Comparison of ENCODE assay signal across 14 cellular contexts in genomic region chr12:26109343-26109841, GRCh38. TPM values are rescaled to one million over a fixed set of nuclear protein-coding genes. Genes with fewer than 3 reads are reported as not detected.
DNase-seq lines count a peak whose midpoint lies in the region; ATAC-seq and TF ChIP-seq lines count a peak whose summit lies in the region.
"Had no signal": no experiment of that assay in that cellular context is flagged by ENCODE, and none has a peak within 500 bp of the region (broad histone marks: within the 10 kb centered on the region; RNA-seq: fewer than 3 reads in every experiment).

No MANE protein-coding gene starts in this region.

- no peak overlapping the region for H3K4me2 ChIP-seq in GM23248 (ENCODE audit: unreplicated experiment)

- ATAC-seq in body of pancreas (no peak), HG02623 (IDR thresholded peaks at IDR 0.05; ENCODE audit: unreplicated experiment) (no peak), HG03442 (IDR thresholded peaks at IDR 0.05; ENCODE audit: unreplicated experiment) (no peak)
- ATAC-seq: activated naive CD4-positive, alpha-beta T cell treated with anti-CD3 and anti-CD28 coated beads, Interleukin-2, amount 50 U/mL, for 72 hours; HCT116 had no signal

- in situ Hi-C loops in GM23248 (cut with MboI) = no loop called here

- TF ChIP-seq CTCF in body of pancreas (IDR thresholded peaks at IDR 0.05) = no peak
- no peak for TF ChIP-seq CTCF in suprapubic skin (IDR thresholded peaks at IDR 0.05)

- H3K9ac ChIP-seq in GM23248 = no peak overlapping the region

- no peaks in the 10 kb centered on the region for H3K9me2 ChIP-seq in GM23248 (ENCODE audit: insufficient read depth)

- H3F3A ChIP-seq in GM23248 (ENCODE audit: insufficient read depth) = peaks cover 6% of the 10 kb centered on the region; the same call in 1 of the 2 replicates

- H3K27me3 ChIP-seq in body of pancreas = no peaks in the 10 kb centered on the region
- H3K27me3 ChIP-seq in suprapubic skin = no peaks in the 10 kb centered on the region
- no peaks in the 10 kb centered on the region for H3K27me3 ChIP-seq in GM23248 (replicated peaks; ENCODE audit: insufficient read depth)
- H3K27me3 ChIP-seq: SJSA1 had no signal

- H2AFZ ChIP-seq in GM23248 = no peak overlapping the region

- H3K4me1 ChIP-seq in body of pancreas (peaks cover 30% of the 10 kb centered on the region), suprapubic skin (peaks cover 23% of the 10 kb centered on the region), GM23248 (ENCODE audit: insufficient read depth) (peaks cover 4% of the 10 kb centered on the region; the same call in 1 of the 2 replicates)

- no peak overlapping the region for H3K4me3 ChIP-seq in body of pancreas
- H3K4me3 ChIP-seq in suprapubic skin = no peak overlapping the region
- H3K4me3 ChIP-seq in GM23248 = no peak overlapping the region
- H3K4me3 ChIP-seq: SJSA1, skin epidermis had no signal

- 50 to 61% methylated on average over 10 of the region's 10 CpGs for WGBS in body of pancreas, 2 donors
- WGBS in suprapubic skin = 73% methylated on average over 10 of the region's 10 CpGs
- 60 to 64% methylated on average over 10 of the region's 10 CpGs for WGBS in GM23248 (ENCODE audit: low coverage in 1 of 2, low lambda C conversion rate in 2 of 2, missing lambda C conversion rate in 2 of 2), 2 experiments

- no peak for TF ChIP-seq EP300 in suprapubic skin (IDR thresholded peaks at IDR 0.05)

- no peaks in the 10 kb centered on the region for H3K36me3 ChIP-seq in body of pancreas (replicated peaks in 1 of 2; ENCODE audit: insufficient read depth in 1 of 2, low read depth in 2 of 2)
- H3K36me3 ChIP-seq in suprapubic skin = no peaks in the 10 kb centered on the region
- H3K36me3 ChIP-seq in GM23248 (ENCODE audit: low read depth) = no peaks in the 10 kb centered on the region
- H3K36me3 ChIP-seq: SJSA1, WERI-Rb-1 had no signal

- H3K27ac ChIP-seq in body of pancreas (peak overlapping the region in 3 of 4 donors; percentile 27 to 60 (median 60)), suprapubic skin (peak overlapping the region; percentile 54), GM23248 (no peak overlapping the region)
- H3K27ac ChIP-seq: SJSA1, WERI-Rb-1 had no signal

- intact Hi-C loops in body of pancreas (cut with DNase I) = no loop called here

- no peaks in the 10 kb centered on the region for H3K79me2 ChIP-seq in GM23248 (ENCODE audit: insufficient read depth)

- H4K20me1 ChIP-seq in GM23248 (ENCODE audit: insufficient read depth) = no peaks in the 10 kb centered on the region

- H3K9me3 ChIP-seq in body of pancreas = no peaks in the 10 kb centered on the region
- no peaks in the 10 kb centered on the region for H3K9me3 ChIP-seq in suprapubic skin
- no peaks in the 10 kb centered on the region for H3K9me3 ChIP-seq in GM23248 (ENCODE audit: low read depth)
- H3K9me3 ChIP-seq: Caco-2, SJSA1 had no signal

- no peak for TF ChIP-seq POLR2A in body of pancreas (IDR thresholded peaks at IDR 0.05)
- no peak for TF ChIP-seq POLR2A in suprapubic skin (IDR thresholded peaks at IDR 0.05)

- DNase-seq in NCI-H2171 treated with DMSO at 0.1 percent for 48 hours (lab: John Stamatoyannopoulos, UW) (peak; percentile 46), NCI-H2171 (lab: John Stamatoyannopoulos, UW) (no peak), body of pancreas (peak; percentile 31 to 76 (median 40)), left kidney (ENCODE audit: low read depth, low spot score) (peak; percentile 90), suprapubic skin (ENCODE audit: low spot score in 2 of 2) (peak in 1 of 2 donors; percentile 72), GM23248 (no peak)
- DNase-seq: Caco-2, WERI-Rb-1 had no signal

RNA-seq across cellular contexts. Expression of gene BHLHE41, which starts 15.4 kb away (rescaled TPM):
- total RNA-seq in body of pancreas (1 to 10 TPM; 2.6 to 4.6 TPM), suprapubic skin (1 to 10 TPM; 2.5 to 7.2 (median 5.6) TPM)
- 0.76 and 1.6 TPM in 2 replicates for total RNA-seq in GM23248 (2014; rRNA removed; shearing (Covaris generic))
- 1.3 and 1.7 TPM in 2 replicates for polyA plus RNA-seq in GM23248 (2016; fragmentation: Nextera tagmentation; extraction: Ambion mirVana)
- total RNA-seq: activated naive CD4-positive, alpha-beta T cell treated with anti-CD3 and anti-CD28 coated beads, Interleukin-2, amount 50 U/mL, for 72 hours had no signal

Comparison
In these comparisons a context has a peak if more than half of its experiments do, and no peak if none do; other contexts are left out.
1. DNase-seq: peak in NCI-H2171 treated with DMSO at 0.1 percent for 48 hours (single experiment), body of pancreas (4 of 4) and left kidney (single experiment); none in NCI-H2171 (single experiment) and GM23248 (single experiment).